9 cellular contexts compared by ENCODE assay signal in the genomic region with DNA sequence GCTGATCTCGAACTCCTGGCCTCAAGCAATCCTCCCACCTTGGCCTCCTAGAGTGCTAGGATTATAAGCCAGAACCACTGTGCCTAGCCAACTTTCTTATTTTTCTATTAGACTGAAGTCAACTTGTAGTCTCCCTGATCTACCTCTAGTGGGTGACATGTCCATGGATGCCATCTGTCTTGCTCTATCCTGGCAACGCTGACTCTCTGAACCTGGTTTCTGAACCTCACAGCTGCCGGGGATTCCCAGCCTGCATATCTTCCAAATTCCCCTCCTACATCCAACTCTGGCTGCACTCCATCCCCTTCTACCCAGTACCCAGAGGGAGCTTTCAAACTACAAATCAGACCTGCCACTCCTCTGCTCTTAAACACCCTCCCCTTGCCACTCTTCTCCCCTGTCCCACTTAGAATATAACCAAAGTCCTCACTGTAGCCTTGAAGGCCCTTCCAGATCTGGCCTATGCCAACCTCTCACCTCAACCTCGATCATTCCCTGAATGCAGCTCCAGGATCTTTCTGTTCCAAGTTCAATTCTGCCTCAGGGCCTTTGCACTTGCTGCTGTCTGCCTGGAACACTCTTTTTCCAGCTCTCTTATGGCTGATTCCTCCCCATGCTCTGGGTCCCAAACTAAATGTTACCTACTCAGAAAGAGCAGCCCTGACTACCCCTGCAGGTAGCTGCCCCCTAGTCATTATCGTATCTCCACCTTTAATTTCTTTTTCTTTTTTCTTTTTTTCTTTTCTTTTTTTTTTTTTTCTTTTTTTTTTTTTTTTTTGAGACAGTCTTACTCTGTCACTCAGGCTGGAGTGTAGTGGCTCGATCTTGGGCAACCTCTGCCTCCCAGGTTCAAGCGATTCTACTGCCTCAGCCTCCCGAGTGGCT. TPM values are rescaled to one million over a fixed set of nuclear protein-coding genes. Genes with fewer than 3 reads are reported as not detected.
DNase-seq lines count a peak whose midpoint lies in the region; ATAC-seq and TF ChIP-seq lines count a peak whose summit lies in the region.
"Had no signal": no experiment of that assay in that cellular context is flagged by ENCODE, and none has a peak within 500 bp of the region (broad histone marks: within the 10 kb centered on the region; RNA-seq: fewer than 3 reads in every experiment).

No MANE protein-coding gene starts in this region.

- intact Hi-C loops in stomach (cut with DNase I; ENCODE audit: low total_unique reads), result no loop called here

- TF ChIP-seq EP300 in stomach (IDR thresholded peaks at IDR 0.05), result no peak

- H3K27me3 ChIP-seq in MM.1S (replicated peaks; ENCODE audit: insufficient read depth, low read length) (no peaks in the 10 kb centered on the region), stomach (peaks cover 0 to 13% (median 0%) of the 10 kb centered on the region in 3 donors)

- peaks cover 4% of the 10 kb centered on the region; the same call in 1 of the 2 replicates for H3F3A ChIP-seq in MM.1S (ENCODE audit: insufficient read depth, low read length)

- H3K4me1 ChIP-seq in MM.1S (ENCODE audit: low read length), result no peaks in the 10 kb centered on the region
- H3K4me1 ChIP-seq in stomach, result peaks cover 0 to 26% (median 18%) of the 10 kb centered on the region in 4 donors

- no peaks in the 10 kb centered on the region for H4K20me1 ChIP-seq in MM.1S (ENCODE audit: insufficient read depth, low read length)

- no peak for ATAC-seq in HG02588 (IDR thresholded peaks at IDR 0.05; ENCODE audit: unreplicated experiment)
- ATAC-seq in HG03097 (IDR thresholded peaks at IDR 0.05; ENCODE audit: low FRiP score, unreplicated experiment), result no peak

- H3K27ac ChIP-seq in MM.1S (ENCODE audit: low read length) (no peak overlapping the region), stomach (no peak overlapping the region)

- TF ChIP-seq POLR2A in stomach (IDR thresholded peaks at IDR 0.05), result no peak

- no peaks in the 10 kb centered on the region for H3K9me3 ChIP-seq in MM.1S (replicated peaks; ENCODE audit: insufficient read depth, low read length)
- H3K9me3 ChIP-seq in stomach, result no peaks in the 10 kb centered on the region

- H3K79me2 ChIP-seq in MM.1S (ENCODE audit: low read length), result no peaks in the 10 kb centered on the region

- H2AFZ ChIP-seq in MM.1S (ENCODE audit: low read length), result no peak overlapping the region

- H3K36me3 ChIP-seq in MM.1S (replicated peaks; ENCODE audit: insufficient read depth, low read length), result no peaks in the 10 kb centered on the region
- H3K36me3 ChIP-seq in stomach, result peaks cover 0 to 40% (median 33%) of the 10 kb centered on the region in 4 donors

- H3K9me2 ChIP-seq in MM.1S (replicated peaks; ENCODE audit: insufficient read depth, low read length), result no peaks in the 10 kb centered on the region

- H3K4me2 ChIP-seq in MM.1S (ENCODE audit: low read depth, low read length), result no peak overlapping the region

- H3K9ac ChIP-seq in MM.1S (ENCODE audit: low read length), result no peak overlapping the region

- TF ChIP-seq CTCF in MM.1S (IDR thresholded peaks at IDR 0.05; ENCODE audit: low read length) (peak; percentile 38), stomach (IDR thresholded peaks at IDR 0.05) (no peak)

- 84 to 89% (median 88%) methylated on average over 8 of the region's 8 CpGs for WGBS in stomach, 5 donors

- H3K4me3 ChIP-seq in MM.1S (ENCODE audit: low read length), result no peak overlapping the region
- H3K4me3 ChIP-seq in stomach, result no peak overlapping the region

- DNase-seq in AG20443 (ENCODE audit: low spot score) (peak; percentile 49), MM.1S (peak; percentile 45), fibroblast of the conjunctiva (ENCODE audit: low read depth) (peak; percentile 21), stomach (no peak)
- DNase-seq: activated CD4-positive, alpha-beta T cell treated with anti-CD3 and anti-CD28 coated beads for 1 hour had no signal

RNA-seq across cellular contexts. Expression of gene CLIP3, which starts 2.2 kb away (rescaled TPM):
- total RNA-seq in stomach, result 10 to 100 TPM in 1 of 5 donors, 1 to 10 TPM in 4; 1.8 to 17.1 (median 7.5) TPM
- polyA plus RNA-seq in stomach, result 1 to 10 TPM; 4.5 to 8.3 (median 5.5) TPM

RNA-seq across cellular contexts. Expression of gene ALKBH6, which starts 16.5 kb away (rescaled TPM):
- total RNA-seq in stomach, result 100 to 1,000 TPM in 2 of 5 donors, 10 to 100 TPM in 1, 1 to 10 TPM in 2; 8.8 to 187 (median 44.2) TPM
- polyA plus RNA-seq in stomach, result 10 to 100 TPM in 2 of 3 donors, 1 to 10 TPM in 1; 9.8 to 25.8 (median 13.7) TPM

RNA-seq across cellular contexts. Expression of gene SYNE4, which starts 21.9 kb away (rescaled TPM):
- total RNA-seq in stomach, result 10 to 100 TPM in 1 of 5 donors, 1 to 10 TPM in 3, not detected in 1; 1.3 to 11.2 (median 5.4) TPM
- 1 to 10 TPM; 3.5 to 5.8 (median 4.6) TPM for polyA plus RNA-seq in stomach
- total RNA-seq: HT1080, skeletal muscle tissue had no signal

RNA-seq across cellular contexts. Expression of gene THAP8, which starts 23.6 kb away (rescaled TPM):
- total RNA-seq in stomach, result 10 to 100 TPM in 1 of 5 donors, 1 to 10 TPM in 1, under 1 TPM in 2, not detected in 1; 0.29 to 12.8 (median 5.1) TPM
- 1 to 10 TPM; 4.4 to 4.7 (median 4.7) TPM for polyA plus RNA-seq in stomach

RNA-seq across cellular contexts. Expression of gene WDR62, which starts 24.2 kb away (rescaled TPM):
- 10 to 100 TPM in 1 of 5 donors, 1 to 10 TPM in 3, under 1 TPM in 1; 0.29 to 15.2 (median 2.7) TPM for total RNA-seq in stomach
- polyA plus RNA-seq in stomach, result 1 to 10 TPM in 2 of 3 donors, under 1 TPM in 1; 0.31 to 1.3 (median 1.2) TPM
